ENCODE assay signal across 15 cellular contexts in genomic region chr12:132160671-132161045, GRCh38. TPM values are rescaled to one million over a fixed set of nuclear protein-coding genes. Genes with fewer than 3 reads are reported as not detected.
A peak's percentile ranks its signal among the peaks of the same experiment; 100 is the strongest.
DNase-seq lines count a peak whose midpoint lies in the region; ATAC-seq and TF ChIP-seq lines count a peak whose summit lies in the region.
"Had no signal": no experiment of that assay in that cellular context is flagged by ENCODE, and none has a peak within 500 bp of the region (broad histone marks: within the 10 kb centered on the region; RNA-seq: fewer than 3 reads in every experiment).

No MANE protein-coding gene starts in this region.

- H3K27me3 ChIP-seq in right atrium auricular region (no peaks in the 10 kb centered on the region), Panc1 (ENCODE audit: control insufficient read depth, insufficient read depth, low read length) (no peaks in the 10 kb centered on the region)

- no peak overlapping the region for H3K27ac Mint-ChIP-seq in activated T-helper 2 cell treated with anti-CD3 and anti-CD28 coated beads, Interferon-gamma antibody, Interleukin-2, Interleukin-4, amounts not matched to agents 10 μg/mL and 5 μg/mL and 100 μg/mL, durations not matched to agents 14 hours and 24 hours and 36 hours
- H3K27ac Mint-ChIP-seq: B cell had no signal

- H3K36me3 ChIP-seq in right atrium auricular region (peaks cover 8% of the 10 kb centered on the region), Panc1 (ENCODE audit: control insufficient read depth, insufficient read depth, low read length) (no peaks in the 10 kb centered on the region), mucosa of descending colon (ENCODE audit: low read depth) (no peaks in the 10 kb centered on the region)

- TF ChIP-seq CTCF in right atrium auricular region (IDR thresholded peaks at IDR 0.05), result no peak
- no peak for TF ChIP-seq CTCF in Panc1 (IDR thresholded peaks at IDR 0.05)
- no peak for TF ChIP-seq CTCF in mucosa of descending colon (IDR thresholded peaks at IDR 0.05)

- peak; percentile 14 for DNase-seq in left cardiac atrium
- DNase-seq in right atrium auricular region (ENCODE audit: low spot score), result no peak
- DNase-seq in Panc1 (ENCODE audit: low read depth, low spot score), result no peak
- peak in 2 of 3 donors; percentile 16 to 46 for DNase-seq in mucosa of descending colon
- DNase-seq in activated T-helper 2 cell treated with anti-CD3 and anti-CD28 coated beads, Interferon-gamma antibody, Interleukin-2, Interleukin-4, amounts not matched to agents 10 μg/mL and 5 μg/mL and 100 μg/mL, durations not matched to agents 14 hours and 24 hours and 36 hours (ENCODE audit: low spot score), result no peak
- DNase-seq: Calu3, DMS79 treated with DMSO at 0.1 percent for 48 hours, GF-D8, GOT3, H7 had no signal

- intact Hi-C loops in left cardiac atrium (cut with DNase I) (no loop called here), Panc1 (cut with micrococcal nuclease; ENCODE audit: unreplicated experiment) (no loop called here), mucosa of descending colon (cut with DNase I, micrococcal nuclease) (no loop called here)
- intact Hi-C loops in activated T-helper 2 cell treated with anti-CD3 and anti-CD28 coated beads, Interferon-gamma antibody, Interleukin-2, Interleukin-4, amounts not matched to agents 10 μg/mL and 5 μg/mL and 100 μg/mL, durations not matched to agents 14 hours and 24 hours and 36 hours (cut with micrococcal nuclease), result no loop called here

- no TSS peak for BruUV-seq in Panc1 (replicated peaks; lab: Mats Ljungman, UMichigan)

- ATAC-seq in left cardiac atrium (no peak), Panc1 (peak; percentile 14; the same call in 1 of the 2 replicates), mucosa of descending colon (no peak), HG03139 (IDR thresholded peaks at IDR 0.05; ENCODE audit: unreplicated experiment) (no peak)
- ATAC-seq: CD8-positive, alpha-beta T cell had no signal

- H3K4me3 Mint-ChIP-seq in activated T-helper 2 cell treated with anti-CD3 and anti-CD28 coated beads, Interferon-gamma antibody, Interleukin-2, Interleukin-4, amounts not matched to agents 10 μg/mL and 5 μg/mL and 100 μg/mL, durations not matched to agents 14 hours and 24 hours and 36 hours (ENCODE audit: low read depth), result no peak overlapping the region
- H3K4me3 Mint-ChIP-seq: B cell; CD8-positive, alpha-beta T cell had no signal

- H3K4me1 ChIP-seq in right atrium auricular region, result no peaks in the 10 kb centered on the region
- H3K4me1 ChIP-seq in Panc1 (ENCODE audit: control insufficient read depth, insufficient read depth, low read length), result peaks cover 5% of the 10 kb centered on the region; the same call in 1 of the 2 replicates
- H3K4me1 ChIP-seq in mucosa of descending colon (ENCODE audit: low read depth), result no peaks in the 10 kb centered on the region

- no peaks in the 10 kb centered on the region for H3K9me3 Mint-ChIP-seq in activated T-helper 2 cell treated with anti-CD3 and anti-CD28 coated beads, Interferon-gamma antibody, Interleukin-2, Interleukin-4, amounts not matched to agents 10 μg/mL and 5 μg/mL and 100 μg/mL, durations not matched to agents 14 hours and 24 hours and 36 hours
- H3K9me3 Mint-ChIP-seq: CD8-positive, alpha-beta T cell had no signal

- no peaks in the 10 kb centered on the region for H3K9me3 ChIP-seq in right atrium auricular region
- no peaks in the 10 kb centered on the region for H3K9me3 ChIP-seq in Panc1 (ENCODE audit: control insufficient read depth, insufficient read depth, low read depth, low read length)
- H3K9me3 ChIP-seq in mucosa of descending colon, result no peaks in the 10 kb centered on the region

- POLR2A ChIA-PET in Panc1 (lab: Charles Lee), result interaction anchor here (0.6 kb wide), 1 partner anchor 29 kb away, joined by 4 read pairs; no protein-coding TSS in a partner anchor

- CTCF ChIA-PET in Panc1 (lab: Charles Lee), result interaction anchor here (0.7 to 1.5 kb wide), 2 partner anchors 253 to 363 kb away, joined by 5 to 11 read pairs; no protein-coding TSS in a partner anchor

- no peaks in the 10 kb centered on the region for H3K36me3 Mint-ChIP-seq in activated T-helper 2 cell treated with anti-CD3 and anti-CD28 coated beads, Interferon-gamma antibody, Interleukin-2, Interleukin-4, amounts not matched to agents 10 μg/mL and 5 μg/mL and 100 μg/mL, durations not matched to agents 14 hours and 24 hours and 36 hours (ENCODE audit: low read depth)
- H3K36me3 Mint-ChIP-seq: CD8-positive, alpha-beta T cell had no signal

- in situ Hi-C loops in Panc1 (cut with HindIII; ENCODE audit: low pct_unique_long_range_greater_than_20kb, low sequenced_read_pairs), result no loop called here

- H3K4me3 ChIP-seq in right atrium auricular region (no peak overlapping the region), Panc1 (ENCODE audit: low read depth in 2 of 2, low read length in 2 of 2) (no peak overlapping the region), mucosa of descending colon (no peak overlapping the region)
- H3K4me3 ChIP-seq: BLaER1 treated with 17β-estradiol and CSF1 and Interleukin-3, amounts not matched to agents 10 nM and 100 nM had no signal

- peaks cover 5% of the 10 kb centered on the region for H3K4me1 Mint-ChIP-seq in activated T-helper 2 cell treated with anti-CD3 and anti-CD28 coated beads, Interferon-gamma antibody, Interleukin-2, Interleukin-4, amounts not matched to agents 10 μg/mL and 5 μg/mL and 100 μg/mL, durations not matched to agents 14 hours and 24 hours and 36 hours (ENCODE audit: low read depth)
- H3K4me1 Mint-ChIP-seq: B cell had no signal

- H3K27ac ChIP-seq in right atrium auricular region, result no peak overlapping the region
- no peak overlapping the region for H3K27ac ChIP-seq in Panc1 (ENCODE audit: low read length)
- H3K27ac ChIP-seq: HL-60 had no signal

- H3K27me3 Mint-ChIP-seq in activated T-helper 2 cell treated with anti-CD3 and anti-CD28 coated beads, Interferon-gamma antibody, Interleukin-2, Interleukin-4, amounts not matched to agents 10 μg/mL and 5 μg/mL and 100 μg/mL, durations not matched to agents 14 hours and 24 hours and 36 hours (ENCODE audit: low read depth), result no peaks in the 10 kb centered on the region
- H3K27me3 Mint-ChIP-seq: B cell had no signal

RNA-seq across cellular contexts. Expression of gene NOC4L, which starts 16.4 kb away (rescaled TPM):
- 10 to 100 TPM in 1 of 2 donors, 1 to 10 TPM in 1; 8.4 to 10.9 TPM for total RNA-seq in left cardiac atrium
- 1 to 10 TPM; 6.9 to 9.9 TPM for total RNA-seq in right atrium auricular region
- total RNA-seq in Panc1 (2021; ENCODE audit: unreplicated experiment), result 29.8 TPM
- 30.0 TPM for polyA plus RNA-seq in Panc1 (2012; ENCODE audit: insufficient read length)
- 10 to 100 TPM; 12.9 to 17.5 (median 13.3) TPM for total RNA-seq in mucosa of descending colon
- total RNA-seq in activated T-helper 2 cell treated with anti-CD3 and anti-CD28 coated beads, Interferon-gamma antibody, Interleukin-2, Interleukin-4, amounts not matched to agents 10 μg/mL and 5 μg/mL and 100 μg/mL, durations not matched to agents 14 hours and 24 hours and 36 hours, result 39.3 and 39.8 TPM in 2 replicates

RNA-seq across cellular contexts. Expression of gene DDX51, which starts 16.5 kb away (rescaled TPM):
- total RNA-seq in left cardiac atrium (10 to 100 TPM in 1 of 2 donors, 1 to 10 TPM in 1; 8.7 to 11.3 TPM), right atrium auricular region (1 to 10 TPM; 6.6 to 8.0 TPM), Panc1 (2021; ENCODE audit: unreplicated experiment) (29.3 TPM), mucosa of descending colon (10 to 100 TPM; 14.2 to 18.7 (median 15.6) TPM)
- 38.0 TPM for polyA plus RNA-seq in Panc1 (2012; ENCODE audit: insufficient read length)
- 36.7 and 37.6 TPM in 2 replicates for total RNA-seq in activated T-helper 2 cell treated with anti-CD3 and anti-CD28 coated beads, Interferon-gamma antibody, Interleukin-2, Interleukin-4, amounts not matched to agents 10 μg/mL and 5 μg/mL and 100 μg/mL, durations not matched to agents 14 hours and 24 hours and 36 hours

Comparison
In these comparisons a context has a peak if more than half of its experiments do, and no peak if none do; other contexts are left out.
1. DNase-seq: peak in left cardiac atrium (single experiment) and mucosa of descending colon (2 of 3); none in right atrium auricular region (single experiment), Panc1 (single experiment) and activated T-helper 2 cell treated with anti-CD3 and anti-CD28 coated beads, Interferon-gamma antibody, Interleukin-2, Interleukin-4, amounts not matched to agents 10 μg/mL and 5 μg/mL and 100 μg/mL, durations not matched to agents 14 hours and 24 hours and 36 hours (single experiment).